In genomic region chr5:140346348-140347221, GRCh38 we compare ENCODE assay signal across 2 cellular contexts.
TF ChIP-seq lines count a peak whose summit lies in the region.

TSS of gene HBEGF (minus strand) at chr5:140346603. CDS start at chr5:140346328, 275 bp downstream.

TF ChIP-seq in HEK293, 187 proteins besides CTCF, POLR2A, EP300 and RAD21 (continued from another document and continues in another):
- no peak for TF ChIP-seq PRDM2 (tag by site-specific recombination; IDR thresholded peaks at IDR 0.05; ENCODE audit: borderline replicate concordance)
- TF ChIP-seq ZBTB20 (tag by site-specific recombination; IDR thresholded peaks at IDR 0.05): peak; percentile 48; the same call in 1 of the 2 replicates
- TF ChIP-seq ZNF274 (IDR thresholded peaks at IDR 0.05; ENCODE audit: low read length): no peak
- TF ChIP-seq ZNF274 (tag by site-specific recombination; IDR thresholded peaks at IDR 0.05; ENCODE audit: borderline replicate concordance): no peak
- TF ChIP-seq ZNF843 (tag by site-specific recombination; IDR thresholded peaks at IDR 0.05): peak; percentile 56; the same call in 1 of the 2 replicates
- no peak for TF ChIP-seq ZNF404 (tag by site-specific recombination; IDR thresholded peaks at IDR 0.05)
- TF ChIP-seq KLF8 (tag by site-specific recombination; IDR thresholded peaks at IDR 0.05): peak; percentile 54; the same call in 1 of the 2 replicates
- TF ChIP-seq ZNF26 (tag by site-specific recombination; IDR thresholded peaks at IDR 0.05): no peak
- no peak for TF ChIP-seq ZNF18 (tag by site-specific recombination; IDR thresholded peaks at IDR 0.05)
- peak; percentile 89 for TF ChIP-seq ZSCAN30 (tag by site-specific recombination; IDR thresholded peaks at IDR 0.05)
- TF ChIP-seq HOXC10 (CRISPR knock-in tag; IDR thresholded peaks at IDR 0.05): no peak
- TF ChIP-seq PRDM4 (tag by site-specific recombination; IDR thresholded peaks at IDR 0.05): no peak

TF ChIP-seq in K562, 482 proteins besides CTCF, POLR2A, EP300 and RAD21 (continued from another document and continues in another):
- TF ChIP-seq SMAD3 (CRISPR knock-in tag; conservative IDR thresholded peaks at IDR 0.05) (no peak), NFE2L1 (tag; IDR thresholded peaks at IDR 0.05; ENCODE audit: borderline replicate concordance, low read depth) (no peak), GTF2A2 (tag; IDR thresholded peaks at IDR 0.05) (no peak), ZNF518B (CRISPR knock-in tag; IDR thresholded peaks at IDR 0.05) (no peak), KLF10 (CRISPR knock-in tag; IDR thresholded peaks at IDR 0.05) (no peak), CEBPG (CRISPR knock-in tag; IDR thresholded peaks at IDR 0.05) (no peak), CEBPG (tag; conservative IDR thresholded peaks at IDR 0.05 in 1 of 2, IDR thresholded peaks at IDR 0.05 in 1 of 2) (peak in 1 of 2 experiments; percentile 47; a peak in 2 of 4 replicates), MIER1 (IDR thresholded peaks at IDR 0.05; ENCODE audit: low read depth) (no peak), MXI1 (IDR thresholded peaks at IDR 0.05; ENCODE audit: low read depth, low read length) (no peak), SMARCC2 (IDR thresholded peaks at IDR 0.05; ENCODE audit: low read depth) (no peak), ZNF280B (CRISPR knock-in tag; IDR thresholded peaks at IDR 0.05) (no peak), ZNF253 (CRISPR knock-in tag; conservative IDR thresholded peaks at IDR 0.05) (no peak), GATAD2B (IDR thresholded peaks at IDR 0.05; ENCODE audit: borderline replicate concordance) (peak; percentile 23; the same call in 1 of the 2 replicates), PRMT5 (CRISPR knock-in tag; IDR thresholded peaks at IDR 0.05) (no peak), HDAC8 (tag; IDR thresholded peaks at IDR 0.05) (no peak), PTTG1 (tag; IDR thresholded peaks at IDR 0.05; ENCODE audit: low read depth) (no peak), LCOR (CRISPR knock-in tag; IDR thresholded peaks at IDR 0.05) (peak; percentile 61; the same call in 1 of the 2 replicates), KAT2B (IDR thresholded peaks at IDR 0.05; ENCODE audit: low read depth, low read length) (no peak), PHF21A (IDR thresholded peaks at IDR 0.05; ENCODE audit: borderline replicate concordance, low read depth) (no peak), DEAF1 (CRISPR knock-in tag; IDR thresholded peaks at IDR 0.05) (no peak), HMGXB4 (CRISPR knock-in tag; IDR thresholded peaks at IDR 0.05) (no peak), ARID3A (IDR thresholded peaks at IDR 0.05; ENCODE audit: borderline replicate concordance, low read depth, low read length) (no peak), ZNF740 (CRISPR knock-in tag; IDR thresholded peaks at IDR 0.05) (no peak), ZNF740 (tag; IDR thresholded peaks at IDR 0.05) (no peak), ETS1 (conservative IDR thresholded peaks at IDR 0.05; ENCODE audit: control insufficient read depth, low read depth, low read length) (peak; percentile 56; the same call in 1 of the 2 replicates), ZNF263 (CRISPR knock-in tag; IDR thresholded peaks at IDR 0.05; ENCODE audit: borderline replicate concordance) (peak; percentile 74; the same call in 1 of the 2 replicates), ZNF197 (CRISPR knock-in tag; IDR thresholded peaks at IDR 0.05; ENCODE audit: low read depth) (no peak), BCLAF1 (IDR thresholded peaks at IDR 0.05; ENCODE audit: borderline replicate concordance in 1 of 2, control insufficient read depth in 1 of 2, low read depth in 2 of 2, low read length in 1 of 2) (no peak), CEBPB (tag; IDR thresholded peaks at IDR 0.05) (peak; percentile 48; the same call in 1 of the 2 replicates), E2F6 (IDR thresholded peaks at IDR 0.05; ENCODE audit: borderline replicate concordance in 1 of 2, extremely low read depth in 1 of 2, insufficient read depth in 1 of 2, insufficient read length in 1 of 2, low read depth in 1 of 2, low read length in 1 of 2, poor library complexity in 1 of 2, severe bottlenecking in 1 of 2) (peak; percentile 28 to 76), ARHGAP35 (IDR thresholded peaks at IDR 0.05; ENCODE audit: partially characterized antibody) (no peak), CHD2 (IDR thresholded peaks at IDR 0.05; ENCODE audit: low read depth, low read length) (no peak), BDP1 (IDR thresholded peaks at IDR 0.05; ENCODE audit: insufficient read depth, insufficient read length) (no peak), SP2 (IDR thresholded peaks at IDR 0.05; ENCODE audit: extremely low read depth, low read depth, low read length, poor library complexity, severe bottlenecking) (no peak), NR0B1 (IDR thresholded peaks at IDR 0.05; ENCODE audit: partially characterized antibody) (no peak), ZNF75A (CRISPR knock-in tag; IDR thresholded peaks at IDR 0.05) (no peak), IFI16 (CRISPR knock-in tag; IDR thresholded peaks at IDR 0.05) (no peak), NEUROD1 (IDR thresholded peaks at IDR 0.05; ENCODE audit: borderline replicate concordance, low read depth, low read length, partially characterized antibody) (peak; percentile 25)
